8 cellular contexts compared by ENCODE assay signal in genomic region chr11:47004595-47005033, GRCh38.
A peak's percentile ranks its signal among the peaks of the same experiment; 100 is the strongest.
DNase-seq lines count a peak whose midpoint lies in the region; ATAC-seq, FAIRE-seq and TF ChIP-seq lines count a peak whose summit lies in the region.

No MANE protein-coding gene starts in this region.

- no peak overlapping the region for H3K4me3 ChIP-seq in astrocyte (ENCODE audit: insufficient read depth, low read depth, low read length)
- H3K4me3 ChIP-seq in right cardiac atrium (ENCODE audit: low read length) = no peak overlapping the region
- no peak overlapping the region for H3K4me3 ChIP-seq in small intestine (ENCODE audit: low read depth in 1 of 2, low read length in 2 of 2)
- no peak overlapping the region for H3K4me3 ChIP-seq in CD4-positive, alpha-beta memory T cell (ENCODE audit: low read length in 2 of 2)

- H3K4me2 ChIP-seq in astrocyte (ENCODE audit: low read length) = peak overlapping the region; percentile 38

- CTCF ChIA-PET in activated CD4-positive, alpha-beta T cell treated with anti-CD3 and anti-CD28 coated beads, Interleukin-2, amount 10 ng/mL, durations not matched to agents 7 days and 5 days (lab: Charles Lee) = interaction anchor here (0.6 kb wide), 1 partner anchor 13 kb away, joined by 3 read pairs; no protein-coding TSS in a partner anchor
- CTCF ChIA-PET in CD4-positive, alpha-beta memory T cell (lab: Charles Lee; ENCODE audit: partially characterized antibody) = no interaction called here

- POLR2A ChIA-PET in activated CD4-positive, alpha-beta T cell treated with anti-CD3 and anti-CD28 coated beads, Interleukin-2, amount 10 ng/mL, durations not matched to agents 7 days and 5 days (lab: Charles Lee) = interaction anchor here (0.8 kb wide), 1 partner anchor 892 kb away, joined by 4 read pairs; no protein-coding TSS in a partner anchor
- POLR2A ChIA-PET in CD4-positive, alpha-beta memory T cell (lab: Charles Lee; ENCODE audit: partially characterized antibody) = no interaction called here

- intact Hi-C loops in right cardiac atrium (cut with DNase I) = loop anchor here in 1 of 4 donors (10.0 kb wide), 1 partner anchor 60 kb away; no protein-coding TSS in a partner anchor
- intact Hi-C loops in CD4-positive, alpha-beta memory T cell (cut with micrococcal nuclease) = no loop called here

- H2AFZ ChIP-seq in astrocyte (ENCODE audit: low read depth, low read length) = no peak overlapping the region

- no peaks in the 10 kb centered on the region for H3K36me3 ChIP-seq in astrocyte (ENCODE audit: insufficient read depth, low read length)
- no peaks in the 10 kb centered on the region for H3K36me3 ChIP-seq in small intestine (ENCODE audit: control insufficient read depth in 2 of 2, insufficient read depth in 2 of 2, low read length in 2 of 2)
- H3K36me3 ChIP-seq in CD4-positive, alpha-beta memory T cell (ENCODE audit: insufficient read depth, low read length) = no peaks in the 10 kb centered on the region

- peaks cover 34% of the 10 kb centered on the region for H4K20me1 ChIP-seq in astrocyte (ENCODE audit: insufficient read depth, low read length)

- H3K27ac Mint-ChIP-seq in astrocyte (ENCODE audit: unreplicated experiment) = no peak overlapping the region
- no peak overlapping the region for H3K27ac Mint-ChIP-seq in activated CD4-positive, alpha-beta T cell treated with anti-CD3 and anti-CD28 coated beads, Interleukin-2, amount 10 ng/mL, durations not matched to agents 7 days and 5 days
- peak overlapping the region in 3 of 7 donors; percentile 10 to 72 (median 38) for H3K27ac Mint-ChIP-seq in CD4-positive, alpha-beta memory T cell

- H3K27ac ChIP-seq in astrocyte (ENCODE audit: low read depth, low read length) = peak overlapping the region; percentile 7
- no peak overlapping the region for H3K27ac ChIP-seq in right cardiac atrium (ENCODE audit: low read length)
- no peak overlapping the region for H3K27ac ChIP-seq in small intestine (ENCODE audit: low read depth in 1 of 2, low read length in 1 of 2)
- no peak overlapping the region for H3K27ac ChIP-seq in CD4-positive, alpha-beta memory T cell (ENCODE audit: low read depth, low read length)

- H3K27me3 ChIP-seq in astrocyte (ENCODE audit: insufficient read depth, low read length) = no peaks in the 10 kb centered on the region
- no peaks in the 10 kb centered on the region for H3K27me3 ChIP-seq in right cardiac atrium (ENCODE audit: control insufficient read depth, insufficient read depth)
- no peaks in the 10 kb centered on the region for H3K27me3 ChIP-seq in small intestine (ENCODE audit: control insufficient read depth in 2 of 2, insufficient read depth in 2 of 2, low read length in 2 of 2)
- H3K27me3 ChIP-seq in CD4-positive, alpha-beta memory T cell (ENCODE audit: insufficient read depth, low read length) = no peaks in the 10 kb centered on the region

- peaks cover 42% of the 10 kb centered on the region for H3K4me1 Mint-ChIP-seq in astrocyte (ENCODE audit: low read depth, unreplicated experiment)
- peaks cover 12% of the 10 kb centered on the region for H3K4me1 Mint-ChIP-seq in activated CD4-positive, alpha-beta T cell treated with anti-CD3 and anti-CD28 coated beads, Interleukin-2, amount 10 ng/mL, durations not matched to agents 7 days and 5 days
- peaks cover 0 to 5% (median 3%) of the 10 kb centered on the region in 4 donors for H3K4me1 Mint-ChIP-seq in CD4-positive, alpha-beta memory T cell

- ATAC-seq in right cardiac atrium = peak; percentile 98 to 99

- H3K9me3 Mint-ChIP-seq in astrocyte (ENCODE audit: unreplicated experiment) = no peaks in the 10 kb centered on the region
- H3K9me3 Mint-ChIP-seq in activated CD4-positive, alpha-beta T cell treated with anti-CD3 and anti-CD28 coated beads, Interleukin-2, amount 10 ng/mL, durations not matched to agents 7 days and 5 days = no peaks in the 10 kb centered on the region
- no peaks in the 10 kb centered on the region for H3K9me3 Mint-ChIP-seq in CD4-positive, alpha-beta memory T cell

- FAIRE-seq in astrocyte (lab: Jason Lieb, UNC) = peak; percentile 93
- no peak for FAIRE-seq in small intestine (lab: Jason Lieb, UNC)

- no peak overlapping the region for H3K9ac ChIP-seq in astrocyte (ENCODE audit: low read length)

- no peaks in the 10 kb centered on the region for H3K27me3 Mint-ChIP-seq in astrocyte (ENCODE audit: low read depth, unreplicated experiment)
- no peaks in the 10 kb centered on the region for H3K27me3 Mint-ChIP-seq in activated CD4-positive, alpha-beta T cell treated with anti-CD3 and anti-CD28 coated beads, Interleukin-2, amount 10 ng/mL, durations not matched to agents 7 days and 5 days
- no peaks in the 10 kb centered on the region for H3K27me3 Mint-ChIP-seq in CD4-positive, alpha-beta memory T cell

- H3K4me3 Mint-ChIP-seq in astrocyte (ENCODE audit: unreplicated experiment) = no peak overlapping the region
- no peak overlapping the region for H3K4me3 Mint-ChIP-seq in activated CD4-positive, alpha-beta T cell treated with anti-CD3 and anti-CD28 coated beads, Interleukin-2, amount 10 ng/mL, durations not matched to agents 7 days and 5 days
- H3K4me3 Mint-ChIP-seq in CD4-positive, alpha-beta memory T cell = no peak overlapping the region

- DNase-seq in GDM1 (lab: John Stamatoyannopoulos, UW) = peak; percentile 88
- DNase-seq in NCI-H1092 treated with DMSO at 0.1 percent for 48 hours (lab: John Stamatoyannopoulos, UW) = peak; percentile 51
- peak; percentile 97 for DNase-seq in astrocyte (ENCODE audit: low read depth)
- DNase-seq in right cardiac atrium = peak; percentile 78 to 92 (median 82)
- DNase-seq in small intestine = peak; percentile 79
- DNase-seq in stimulated activated CD4-positive, alpha-beta T cell treated with anti-CD3 and anti-CD28 coated beads, Interleukin-2, amount 100 ng/mL, for 48 hours = no peak
- no peak for DNase-seq in activated CD4-positive, alpha-beta T cell treated with anti-CD3 and anti-CD28 coated beads, Interleukin-2, amount 10 ng/mL, durations not matched to agents 7 days and 5 days
- no peak for DNase-seq in CD4-positive, alpha-beta memory T cell

- H3K9me3 ChIP-seq in astrocyte (ENCODE audit: insufficient read depth, low read depth, low read length) = no peaks in the 10 kb centered on the region
- H3K9me3 ChIP-seq in right cardiac atrium (ENCODE audit: control insufficient read depth, low read length) = no peaks in the 10 kb centered on the region
- H3K9me3 ChIP-seq in small intestine (ENCODE audit: control insufficient read depth, low read depth) = no peaks in the 10 kb centered on the region
- H3K9me3 ChIP-seq in CD4-positive, alpha-beta memory T cell (ENCODE audit: control insufficient read depth in 1 of 2, low read length in 2 of 2) = no peaks in the 10 kb centered on the region

- H3K4me1 ChIP-seq in astrocyte (ENCODE audit: insufficient read depth, low read length) (peaks cover 11% of the 10 kb centered on the region), right cardiac atrium (ENCODE audit: control insufficient read depth, insufficient read depth, low read length) (peaks cover 3% of the 10 kb centered on the region), small intestine (ENCODE audit: control insufficient read depth in 2 of 2, insufficient read depth in 1 of 2, low read depth in 1 of 2, low read length in 1 of 2) (peaks cover 0 to 11% of the 10 kb centered on the region in 2 donors)
- no peaks in the 10 kb centered on the region for H3K4me1 ChIP-seq in CD4-positive, alpha-beta memory T cell (ENCODE audit: insufficient read depth, low read length)

- no peaks in the 10 kb centered on the region for H3K79me2 ChIP-seq in astrocyte (ENCODE audit: insufficient read depth, low read length)

- no peak for TF ChIP-seq CTCF in astrocyte (IDR thresholded peaks at IDR 0.05; ENCODE audit: insufficient read depth, low read depth, low read length)

- H3K36me3 Mint-ChIP-seq in astrocyte (ENCODE audit: low read depth, unreplicated experiment) = no peaks in the 10 kb centered on the region
- H3K36me3 Mint-ChIP-seq in activated CD4-positive, alpha-beta T cell treated with anti-CD3 and anti-CD28 coated beads, Interleukin-2, amount 10 ng/mL, durations not matched to agents 7 days and 5 days (ENCODE audit: low read depth) = peaks cover 2% of the 10 kb centered on the region
- peaks cover 2 to 9% of the 10 kb centered on the region in 2 donors for H3K36me3 Mint-ChIP-seq in CD4-positive, alpha-beta memory T cell

Comparison
In these comparisons a context has a peak if more than half of its experiments do, and no peak if none do; other contexts are left out.
1. DNase-seq: peak in GDM1 (single experiment), NCI-H1092 treated with DMSO at 0.1 percent for 48 hours (single experiment), astrocyte (single experiment), right cardiac atrium (3 of 3) and small intestine (single experiment); none in stimulated activated CD4-positive, alpha-beta T cell treated with anti-CD3 and anti-CD28 coated beads, Interleukin-2, amount 100 ng/mL, for 48 hours (0 of 2), activated CD4-positive, alpha-beta T cell treated with anti-CD3 and anti-CD28 coated beads, Interleukin-2, amount 10 ng/mL, durations not matched to agents 7 days and 5 days (single experiment) and CD4-positive, alpha-beta memory T cell (0 of 5).